1 cellular context compared by ENCODE assay signal in the genomic region with DNA sequence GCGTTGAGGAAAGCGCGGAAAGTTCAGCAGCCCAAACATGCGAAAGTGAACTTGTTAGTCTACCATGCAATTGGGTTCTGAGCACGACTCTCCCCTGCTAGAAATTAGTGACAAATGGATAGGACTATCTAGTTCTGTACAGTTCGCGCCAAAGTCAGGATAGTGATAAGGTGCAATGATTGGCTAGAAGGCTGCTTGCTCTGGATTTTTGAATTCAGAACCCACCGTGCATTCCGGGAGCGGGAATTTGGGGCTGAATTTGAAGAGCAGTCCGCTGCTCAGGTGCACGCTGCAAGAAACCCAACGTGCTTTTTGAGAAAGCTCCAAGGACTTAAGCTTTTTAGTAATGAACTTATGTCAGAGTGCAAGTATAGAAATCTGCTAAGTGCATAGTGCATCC.
TF ChIP-seq lines count a peak whose summit lies in the region.

No MANE protein-coding gene starts in this region.

TF ChIP-seq in HepG2, 621 proteins besides CTCF, POLR2A, EP300 and RAD21:
- no peak for TF ChIP-seq MZF1 (CRISPR knock-in tag; IDR thresholded peaks at IDR 0.05; ENCODE audit: borderline replicate concordance)
- TF ChIP-seq XBP1 (CRISPR knock-in tag; IDR thresholded peaks at IDR 0.05): no peak
- TF ChIP-seq ZBTB8A (CRISPR knock-in tag; IDR thresholded peaks at IDR 0.05; ENCODE audit: borderline replicate concordance, low read depth): no peak
- no peak for TF ChIP-seq MXI1 (IDR thresholded peaks at IDR 0.05; ENCODE audit: borderline replicate concordance, low read depth, low read length)
- no peak for TF ChIP-seq ZNF556 (CRISPR knock-in tag; IDR thresholded peaks at IDR 0.05; ENCODE audit: borderline replicate concordance)
- TF ChIP-seq REPIN1 (CRISPR knock-in tag; IDR thresholded peaks at IDR 0.05; ENCODE audit: borderline replicate concordance, low read depth): no peak
- no peak for TF ChIP-seq MBNL3 (CRISPR knock-in tag; conservative IDR thresholded peaks at IDR 0.05)
- TF ChIP-seq, protein P1, sequence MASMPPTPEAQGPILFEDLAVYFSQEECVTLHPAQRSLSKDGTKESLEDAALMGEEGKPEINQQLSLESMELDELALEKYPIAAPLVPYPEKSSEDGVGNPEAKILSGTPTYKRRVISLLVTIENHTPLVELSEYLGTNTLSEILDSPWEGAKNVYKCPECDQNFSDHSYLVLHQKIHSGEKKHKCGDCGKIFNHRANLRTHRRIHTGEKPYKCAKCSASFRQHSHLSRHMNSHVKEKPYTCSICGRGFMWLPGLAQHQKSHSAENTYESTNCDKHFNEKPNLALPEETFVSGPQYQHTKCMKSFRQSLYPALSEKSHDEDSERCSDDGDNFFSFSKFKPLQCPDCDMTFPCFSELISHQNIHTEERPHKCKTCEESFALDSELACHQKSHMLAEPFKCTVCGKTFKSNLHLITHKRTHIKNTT (CRISPR knock-in tag; IDR thresholded peaks at IDR 0.05): no peak
